Comparison of ENCODE assay signal across 14 cellular contexts in genomic region chr19:38556521-38557174, GRCh38.
A peak's percentile ranks its signal among the peaks of the same experiment; 100 is the strongest.
DNase-seq lines count a peak whose midpoint lies in the region; ATAC-seq and TF ChIP-seq lines count a peak whose summit lies in the region.
"Had no signal": no experiment of that assay in that cellular context is flagged by ENCODE, and none has a peak within 500 bp of the region (broad histone marks: within the 10 kb centered on the region; RNA-seq: fewer than 3 reads in every experiment).

No MANE protein-coding gene starts in this region.

- in situ Hi-C loops in GM13977 (cut with MboI; ENCODE audit: low pct_unique_long_range_greater_than_20kb, low sequenced_read_pairs, unreplicated experiment): no loop called here

- peak; percentile 43 for DNase-seq in CD1c-positive myeloid dendritic cell (ENCODE audit: extremely low spot score)
- DNase-seq in GM13977 (ENCODE audit: low spot score): no peak
- DNase-seq in OCI-M1 (lab: John Stamatoyannopoulos, UW): peak; percentile 40
- DNase-seq in fibroblast of mammary gland (ENCODE audit: low read depth): no peak
- DNase-seq in aorta: no peak
- no peak for DNase-seq in activated CD4-positive, CD25-positive, alpha-beta regulatory T cell treated with anti-CD3 and anti-CD28 coated beads, Interleukin-2, amount 50 U/mL, for 72 hours
- DNase-seq in NCI-H510A treated with DMSO at 0.1 percent for 48 hours (lab: John Stamatoyannopoulos, UW): no peak
- DNase-seq: body of pancreas, DND-41, NCI-H2029 treated with DMSO at 0.1 percent for 48 hours, SJCRH30, trophoblast cell had no signal

- H3K36me3 ChIP-seq in aorta (ENCODE audit: control insufficient read depth in 1 of 2, insufficient read depth in 2 of 2, low read length in 1 of 2): no peaks in the 10 kb centered on the region

- no peak for ATAC-seq in aorta (ENCODE audit: low FRiP score)
- no peak for ATAC-seq in GM21515 (IDR thresholded peaks at IDR 0.05; ENCODE audit: unreplicated experiment)
- ATAC-seq: body of pancreas had no signal

- H3K27ac ChIP-seq in aorta (ENCODE audit: low read depth in 1 of 2, low read length in 2 of 2): no peak overlapping the region
- H3K27ac ChIP-seq: body of pancreas, SJCRH30 had no signal

- no peaks in the 10 kb centered on the region for H3K27me3 ChIP-seq in aorta (ENCODE audit: control insufficient read depth in 1 of 2, insufficient read depth in 2 of 2, low read length in 1 of 2)
- H3K27me3 ChIP-seq: body of pancreas, SJCRH30 had no signal

- intact Hi-C loops in aorta (cut with DNase I): no loop called here

- H3K4me3 ChIP-seq in fibroblast of mammary gland (ENCODE audit: control insufficient read depth, low read depth, low read length) (no peak overlapping the region), aorta (ENCODE audit: low read length in 2 of 2) (no peak overlapping the region)
- H3K4me3 ChIP-seq: body of pancreas, lung, SJCRH30 had no signal

- WGBS in aorta, 2 donors: 69 to 72% methylated on average over 7 of the region's 7 CpGs

- TF ChIP-seq CTCF in GM13977 (IDR thresholded peaks at IDR 0.05; ENCODE audit: extremely low read depth, insufficient read depth, missing control alignments) (peak; percentile 35), fibroblast of mammary gland (conservative IDR thresholded peaks at IDR 0.05; ENCODE audit: control insufficient read depth, insufficient read depth, low read depth, low read length) (peak; percentile 22)

- H3K4me1 ChIP-seq in aorta (ENCODE audit: control insufficient read depth in 1 of 2, insufficient read depth in 2 of 2, low read length in 2 of 2): no peaks in the 10 kb centered on the region
- H3K4me1 ChIP-seq: body of pancreas, SJCRH30 had no signal

- no peaks in the 10 kb centered on the region for H3K9me3 ChIP-seq in aorta (ENCODE audit: control insufficient read depth, low read length)
- H3K9me3 ChIP-seq: body of pancreas, SJCRH30 had no signal

Comparison
In these comparisons a context has a peak if more than half of its experiments do, and no peak if none do; other contexts are left out.
1. DNase-seq: peak in CD1c-positive myeloid dendritic cell (single experiment) and OCI-M1 (single experiment); none in GM13977 (single experiment), fibroblast of mammary gland (single experiment), aorta (0 of 2), activated CD4-positive, CD25-positive, alpha-beta regulatory T cell treated with anti-CD3 and anti-CD28 coated beads, Interleukin-2, amount 50 U/mL, for 72 hours (single experiment) and NCI-H510A treated with DMSO at 0.1 percent for 48 hours (single experiment).